ENCODE assay signal across 24 cellular contexts in the genomic region with DNA sequence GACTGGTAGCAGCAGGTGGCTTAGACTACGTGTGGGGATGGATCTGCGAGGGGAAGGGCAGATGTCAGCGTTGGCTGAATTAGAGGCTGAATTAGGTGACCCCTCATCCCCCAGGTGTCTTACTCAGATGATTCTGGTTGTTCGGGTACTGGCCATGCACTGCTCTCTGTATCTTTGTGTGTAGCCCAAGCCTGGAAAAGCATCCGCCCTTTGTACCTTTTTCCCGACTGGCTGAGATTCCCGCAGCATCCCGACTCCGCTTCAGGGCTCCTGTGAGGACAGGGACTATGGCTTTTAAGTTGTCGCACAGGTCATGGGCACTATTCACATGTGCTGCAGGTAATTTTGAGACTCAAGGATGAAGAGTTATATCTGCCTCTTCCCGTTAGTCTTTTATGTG. TPM values are rescaled to one million over a fixed set of nuclear protein-coding genes. Genes with fewer than 3 reads are reported as not detected.
A peak's percentile ranks its signal among the peaks of the same experiment; 100 is the strongest.
DNase-seq lines count a peak whose midpoint lies in the region.
"Had no signal": no experiment of that assay in that cellular context is flagged by ENCODE, and none has a peak within 500 bp of the region (broad histone marks: within the 10 kb centered on the region; RNA-seq: fewer than 3 reads in every experiment).

No MANE protein-coding gene starts in this region.

- H3K9ac ChIP-seq in GM23248 = no peak overlapping the region

- H3K4me3 ChIP-seq in GM23248 = no peak overlapping the region
- H3K4me3 ChIP-seq: esophagus muscularis mucosa, gastrocnemius medialis, lung, skin epidermis, uterus had no signal

- peaks cover 9% of the 10 kb centered on the region for H4K20me1 ChIP-seq in GM23248 (ENCODE audit: insufficient read depth)

- in situ Hi-C loops in GM23248 (cut with MboI) = no loop called here

- no peak overlapping the region for H2AFZ ChIP-seq in GM23248

- 95 to 99% methylated on average over 11 of the region's 11 CpGs for WGBS in GM23248 (ENCODE audit: low coverage in 1 of 2, low lambda C conversion rate in 2 of 2, missing lambda C conversion rate in 2 of 2), 2 experiments

- no peaks in the 10 kb centered on the region for H3K9me3 ChIP-seq in GM23248 (ENCODE audit: low read depth)
- H3K9me3 ChIP-seq: esophagus muscularis mucosa, gastrocnemius medialis, uterus had no signal

- no peaks in the 10 kb centered on the region for H3K4me1 ChIP-seq in GM23248 (ENCODE audit: insufficient read depth)
- H3K4me1 ChIP-seq: uterus had no signal

- no peaks in the 10 kb centered on the region for H3K27me3 ChIP-seq in GM23248 (replicated peaks; ENCODE audit: insufficient read depth)
- H3K27me3 ChIP-seq: brain microvascular endothelial cell, esophagus muscularis mucosa, gastrocnemius medialis, uterus had no signal

- DNase-seq in Ammon's horn (ENCODE audit: low spot score) (peak; percentile 0), GM23248 (peak; percentile 14), iPS-NIHi7 (ENCODE audit: extremely low spot score) (peak; percentile 2), posterior vena cava (ENCODE audit: low spot score) (peak; percentile 62), SKM-1 treated with dmso at 0.1 percent for 144 hours (lab: John Stamatoyannopoulos, UW; ENCODE audit: unreplicated experiment) (no peak), T-helper 9 cell (no peak)
- no peak for DNase-seq in activated CD4-positive, CD25-positive, alpha-beta regulatory T cell treated with anti-CD3 and anti-CD28 coated beads, Interleukin-2, amount 50 U/mL, for 72 hours
- DNase-seq in activated CD4-positive, alpha-beta T cell treated with anti-CD3 and anti-CD28 coated beads, Interleukin-2, amount 50 U/mL, for 4 hours = no peak
- DNase-seq: activated CD4-positive, alpha-beta T cell treated with anti-CD3 and anti-CD28 coated beads, Interleukin-2, amount 10 ng/mL, durations not matched to agents 7 days and 5 days; activated naive CD4-positive, alpha-beta T cell treated with Interleukin-2 at 50 U/mL for 16 hours; brain microvascular endothelial cell; effector memory CD4-positive, alpha-beta T cell; gastrocnemius medialis; hypothalamus; NCI-H1048; NCI-H1930; NCI-H2227 treated with DMSO at 0.1 percent for 48 hours; stimulated activated CD4-positive, alpha-beta T cell treated with anti-CD3 and anti-CD28 coated beads, Interleukin-1b, Interleukin-23, amount 100 ng/mL, for 48 hours had no signal

- H3K4me2 ChIP-seq in GM23248 (ENCODE audit: unreplicated experiment) = no peak overlapping the region

- intact Hi-C loops in posterior vena cava (cut with DNase I) = loop anchor here in 1 of 2 donors (2.0 kb wide), 1 partner anchor 39 kb away; no protein-coding TSS in a partner anchor

- H3K27ac ChIP-seq in GM23248 = no peak overlapping the region
- H3K27ac ChIP-seq: brain microvascular endothelial cell, C4-2B, esophagus muscularis mucosa, gastrocnemius medialis, skin epidermis, uterus, VCaP had no signal

- H3K79me2 ChIP-seq in GM23248 (ENCODE audit: insufficient read depth) = peaks cover 89% of the 10 kb centered on the region

- H3F3A ChIP-seq in GM23248 (ENCODE audit: insufficient read depth) = peaks cover 13% of the 10 kb centered on the region

- no peaks in the 10 kb centered on the region for H3K9me2 ChIP-seq in GM23248 (ENCODE audit: insufficient read depth)

- H3K36me3 ChIP-seq in GM23248 (ENCODE audit: low read depth) = 0 out of 2 replicates have a peak, but pooled peaks cover 8% of the 10 kb centered on the region
- H3K36me3 ChIP-seq: uterus had no signal

RNA-seq across cellular contexts. Expression of a gene that starts 7.2 kb away (rescaled TPM):
- 59.6 and 74.8 TPM in 2 replicates for total RNA-seq in GM23248 (2014; rRNA removed; shearing (Covaris generic))
- polyA plus RNA-seq in GM23248 (2016; fragmentation: Nextera tagmentation; extraction: Ambion mirVana) = 122 and 127 TPM in 2 replicates
- 10 to 100 TPM; 36.6 to 40.3 TPM for total RNA-seq in posterior vena cava

Comparison
In these comparisons a context has a peak if more than half of its experiments do, and no peak if none do; other contexts are left out.
1. DNase-seq: peak in Ammon's horn (single experiment), GM23248 (single experiment), iPS-NIHi7 (single experiment) and posterior vena cava (single experiment); none in SKM-1 treated with dmso at 0.1 percent for 144 hours (single experiment), activated CD4-positive, CD25-positive, alpha-beta regulatory T cell treated with anti-CD3 and anti-CD28 coated beads, Interleukin-2, amount 50 U/mL, for 72 hours (single experiment), T-helper 9 cell (single experiment) and activated CD4-positive, alpha-beta T cell treated with anti-CD3 and anti-CD28 coated beads, Interleukin-2, amount 50 U/mL, for 4 hours (0 of 2).